32 cellular contexts compared by ENCODE assay signal in the genomic region with DNA sequence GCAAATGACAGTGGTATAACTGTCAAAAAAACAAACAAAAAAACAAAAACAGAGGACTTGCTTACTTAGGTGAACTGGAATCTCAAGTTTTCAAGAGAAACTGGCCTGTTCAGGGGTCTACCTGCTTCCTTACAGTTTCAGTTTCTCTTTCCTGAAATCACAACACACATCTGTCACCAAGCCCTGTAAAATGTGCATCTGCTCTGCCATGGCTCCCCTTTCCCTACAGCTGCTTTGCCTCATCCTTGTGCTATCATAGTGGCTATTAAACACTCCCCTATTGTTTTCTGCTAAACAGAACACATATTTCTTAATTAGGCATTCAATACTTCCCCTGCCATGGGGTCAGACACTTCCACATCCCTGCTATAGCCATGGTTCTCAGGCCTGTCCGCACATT. TPM values are rescaled to one million over a fixed set of nuclear protein-coding genes. Genes with fewer than 3 reads are reported as not detected.
DNase-seq lines count a peak whose midpoint lies in the region; ATAC-seq and TF ChIP-seq lines count a peak whose summit lies in the region.
"Had no signal": no experiment of that assay in that cellular context is flagged by ENCODE, and none has a peak within 500 bp of the region (broad histone marks: within the 10 kb centered on the region; RNA-seq: fewer than 3 reads in every experiment).

No MANE protein-coding gene starts in this region.

- CTCF ChIA-PET in Caco-2 (lab: Charles Lee): interaction anchor here (0.6 to 0.7 kb wide), 2 partner anchors 23 to 37 kb away, joined by 3 to 4 read pairs; a partner anchor contains a TSS

- no peak overlapping the region for H4K5ac ChIP-seq in mesendoderm (ENCODE audit: low read length)

- no TSS peak for BruUV-seq in Caco-2 (replicated peaks; lab: Mats Ljungman, UMichigan)

- WGBS in mesendoderm (ENCODE audit: extremely low coverage, insufficient coverage, low lambda C conversion rate): no CpG with 5 or more reads among the region's 1 CpG

- no peak overlapping the region for H2BK15ac ChIP-seq in mesendoderm (replicated peaks; ENCODE audit: low read depth)

- H3K4me3 ChIP-seq in Caco-2 (ENCODE audit: low read depth, low read length) (no peak overlapping the region), stomach smooth muscle (ENCODE audit: low read length in 2 of 2) (peak overlapping the region in 1 of 2 donors; percentile 2), mesendoderm (ENCODE audit: low read length) (no peak overlapping the region), Karpas-422 (ENCODE audit: low read length) (no peak overlapping the region)
- H3K4me3 ChIP-seq: A549, body of pancreas, dorsolateral prefrontal cortex, esophagus squamous epithelium, heart right ventricle, lung, upper lobe of left lung had no signal

- no peak overlapping the region for H3K4ac ChIP-seq in mesendoderm (ENCODE audit: low read depth, low read length)

- H3K36me3 ChIP-seq in Caco-2 (ENCODE audit: control insufficient read depth, insufficient read depth, low read length) (no peaks in the 10 kb centered on the region), stomach smooth muscle (ENCODE audit: control insufficient read depth in 2 of 2, insufficient read depth in 2 of 2, low read length in 2 of 2) (no peaks in the 10 kb centered on the region), mesendoderm (ENCODE audit: control insufficient read depth, insufficient read depth, low read length) (no peaks in the 10 kb centered on the region), Karpas-422 (ENCODE audit: insufficient read depth, low read length) (no peaks in the 10 kb centered on the region)
- H3K36me3 ChIP-seq: esophagus squamous epithelium, heart right ventricle, upper lobe of left lung had no signal

- no peaks in the 10 kb centered on the region for H3K79me1 ChIP-seq in mesendoderm (ENCODE audit: low read length)

- H3K4me1 Mint-ChIP-seq in Caco-2 (ENCODE audit: low read depth, unreplicated experiment): peaks cover 33% of the 10 kb centered on the region
- peaks cover 56% of the 10 kb centered on the region for H3K4me1 Mint-ChIP-seq in nephron
- H3K4me1 Mint-ChIP-seq: CD4-positive, CD25-positive, alpha-beta regulatory T cell had no signal

- H3K27me3 Mint-ChIP-seq in Caco-2 (ENCODE audit: insufficient read depth, unreplicated experiment): no peaks in the 10 kb centered on the region
- H3K27me3 Mint-ChIP-seq in nephron (ENCODE audit: low read depth): peaks cover 4% of the 10 kb centered on the region

- H2AFZ ChIP-seq in Karpas-422 (ENCODE audit: low read length): no peak overlapping the region

- H3K4me1 ChIP-seq in Caco-2 (peaks cover 41% of the 10 kb centered on the region), stomach smooth muscle (ENCODE audit: control insufficient read depth, insufficient read depth, low read length) (peaks cover 9% of the 10 kb centered on the region), mesendoderm (ENCODE audit: control insufficient read depth, low read depth, low read length) (no peaks in the 10 kb centered on the region), Karpas-422 (ENCODE audit: low read length) (no peaks in the 10 kb centered on the region)
- H3K4me1 ChIP-seq: A549, body of pancreas had no signal

- H3K27ac ChIP-seq in stomach smooth muscle (ENCODE audit: low read length): peak overlapping the region; percentile 46
- H3K27ac ChIP-seq in mesendoderm (ENCODE audit: low read depth, low read length): no peak overlapping the region
- H3K27ac ChIP-seq in Karpas-422 (ENCODE audit: low read length): no peak overlapping the region
- H3K27ac ChIP-seq: A549, body of pancreas, dorsolateral prefrontal cortex, esophagus squamous epithelium, KMS-11, upper lobe of left lung had no signal

- H3K9me2 ChIP-seq in Karpas-422 (replicated peaks; ENCODE audit: insufficient read depth, low read length): no peaks in the 10 kb centered on the region

- H3K36me3 Mint-ChIP-seq in Caco-2 (ENCODE audit: insufficient read depth, unreplicated experiment): no peaks in the 10 kb centered on the region
- H3K36me3 Mint-ChIP-seq in nephron (ENCODE audit: low read depth): peaks cover 20% of the 10 kb centered on the region
- H3K36me3 Mint-ChIP-seq: activated CD4-positive, alpha-beta memory T cell treated with anti-CD3 and anti-CD28 coated beads for 36 hours; CD4-positive, CD25-positive, alpha-beta regulatory T cell had no signal

- DNase-seq in Caco-2 (no peak), OCI-M1 (lab: John Stamatoyannopoulos, UW) (peak; percentile 24), mesendoderm (no peak), Karpas-422 (no peak), nucleus accumbens (lab: John Stamatoyannopoulos, UW) (no peak)
- DNase-seq: activated CD4-positive, alpha-beta memory T cell treated with anti-CD3 and anti-CD28 coated beads for 36 hours; activated CD4-positive, CD25-positive, alpha-beta regulatory T cell treated with anti-CD3 and anti-CD28 coated beads, Interleukin-2, amount 50 U/mL, for 72 hours; activated naive CD4-positive, alpha-beta T cell; AML-193; body of pancreas; CD4-positive, CD25-positive, alpha-beta regulatory T cell; dorsolateral prefrontal cortex; esophagus squamous epithelium; foreskin melanocyte; heart right ventricle; NCI-H1417 treated with DMSO at 0.1 percent for 48 hours; NCI-H2029 treated with DMSO at 0.1 percent for 48 hours; NCI-H2227 treated with DMSO at 0.1 percent for 48 hours; NCI-H526 treated with DMSO at 0.1 percent for 48 hours; posterior cingulate gyrus; SHP77; stimulated activated CD4-positive, alpha-beta T cell treated with anti-CD3 and anti-CD28 coated beads, Interleukin-4, amount 100 ng/mL, for 4 hours; upper lobe of left lung had no signal

- ATAC-seq in GM21723 (IDR thresholded peaks at IDR 0.05; ENCODE audit: unreplicated experiment): no peak
- ATAC-seq: A549, body of pancreas, Panc1, sciatic nerve had no signal

- no peak overlapping the region for H4K8ac ChIP-seq in mesendoderm (ENCODE audit: low read depth, low read length)

- TF ChIP-seq CTCF in Caco-2 (IDR thresholded peaks at IDR 0.05; ENCODE audit: insufficient read depth in 1 of 2, low read depth in 1 of 2, low read length in 1 of 2, severe bottlenecking in 1 of 2, unreplicated experiment in 1 of 2) (no peak), nephron (IDR thresholded peaks at IDR 0.05; ENCODE audit: unreplicated experiment in 3 of 3) (no peak)

- POLR2A ChIA-PET in Caco-2 (lab: Charles Lee): no interaction called here

- H3K4me2 ChIP-seq in mesendoderm (ENCODE audit: low read length): no peak overlapping the region
- H3K4me2 ChIP-seq in Karpas-422 (ENCODE audit: low read depth, low read length, poor library complexity, severe bottlenecking): no peak overlapping the region
- H3K4me2 ChIP-seq: A549, KMS-11 had no signal

- H3K9me3 Mint-ChIP-seq in Caco-2 (ENCODE audit: unreplicated experiment) (peaks cover 13% of the 10 kb centered on the region), nephron (no peaks in the 10 kb centered on the region)
- H3K9me3 Mint-ChIP-seq: activated CD4-positive, alpha-beta memory T cell treated with anti-CD3 and anti-CD28 coated beads for 36 hours; CD4-positive, CD25-positive, alpha-beta regulatory T cell had no signal

- no peaks in the 10 kb centered on the region for H4K20me1 ChIP-seq in Karpas-422 (ENCODE audit: insufficient read depth, low read depth, low read length)

- no peak overlapping the region for H3K23ac ChIP-seq in mesendoderm (ENCODE audit: low read length)

- H3K9me3 ChIP-seq in Caco-2 (0 out of 2 replicates have a peak, but pooled peaks cover 5% of the 10 kb centered on the region), stomach smooth muscle (ENCODE audit: control insufficient read depth in 2 of 2, low read length in 2 of 2) (no peaks in the 10 kb centered on the region), Karpas-422 (ENCODE audit: low read length) (no peaks in the 10 kb centered on the region)
- H3K9me3 ChIP-seq: A549, body of pancreas, esophagus squamous epithelium, heart right ventricle, upper lobe of left lung had no signal

- H3K79me2 ChIP-seq in mesendoderm (ENCODE audit: control insufficient read depth, insufficient read depth, low read length) (no peaks in the 10 kb centered on the region), Karpas-422 (ENCODE audit: low read length) (no peaks in the 10 kb centered on the region)

- no peak overlapping the region for H2BK120ac ChIP-seq in mesendoderm (ENCODE audit: low read depth, low read length)

- peak overlapping the region; percentile 74 for H3K27ac Mint-ChIP-seq in Caco-2 (ENCODE audit: unreplicated experiment)
- peak overlapping the region; percentile 48 to 80 (median 58) for H3K27ac Mint-ChIP-seq in nephron
- H3K27ac Mint-ChIP-seq: activated CD4-positive, alpha-beta memory T cell treated with anti-CD3 and anti-CD28 coated beads for 36 hours; CD4-positive, CD25-positive, alpha-beta regulatory T cell had no signal

- no peak overlapping the region for H3K4me3 Mint-ChIP-seq in Caco-2 (ENCODE audit: unreplicated experiment)
- H3K4me3 Mint-ChIP-seq in nephron: no peak overlapping the region
- H3K4me3 Mint-ChIP-seq: activated CD4-positive, alpha-beta memory T cell treated with anti-CD3 and anti-CD28 coated beads for 36 hours; CD4-positive, CD25-positive, alpha-beta regulatory T cell had no signal

- H3K9ac ChIP-seq in stomach smooth muscle (ENCODE audit: low read length in 2 of 2): no peak overlapping the region
- H3K9ac ChIP-seq in mesendoderm (ENCODE audit: low read length): no peak overlapping the region
- no peak overlapping the region for H3K9ac ChIP-seq in Karpas-422 (ENCODE audit: low read length)
- H3K9ac ChIP-seq: KMS-11 had no signal

- H3K27me3 ChIP-seq in Caco-2 (replicated peaks; ENCODE audit: control insufficient read depth, insufficient read depth, low read length) (no peaks in the 10 kb centered on the region), stomach smooth muscle (ENCODE audit: control insufficient read depth in 1 of 2, insufficient read depth in 2 of 2, low read length in 2 of 2) (no peaks in the 10 kb centered on the region), mesendoderm (ENCODE audit: insufficient read depth, low read length, poor library complexity) (no peaks in the 10 kb centered on the region), Karpas-422 (ENCODE audit: low read length) (no peaks in the 10 kb centered on the region)
- H3K27me3 ChIP-seq: body of pancreas, esophagus squamous epithelium, heart right ventricle, upper lobe of left lung had no signal

- H3K18ac ChIP-seq in mesendoderm (ENCODE audit: low read length): no peak overlapping the region

- intact Hi-C loops in Caco-2 (cut with micrococcal nuclease; ENCODE audit: unreplicated experiment): loop anchor here (5.0 kb wide), 2 partner anchors 39 to 74 kb away; a partner anchor contains a TSS

- no peak overlapping the region for H2BK5ac ChIP-seq in mesendoderm (ENCODE audit: low read length)

- no peak overlapping the region for H3K56ac ChIP-seq in mesendoderm (ENCODE audit: low read length)

- no peak overlapping the region for H2AK5ac ChIP-seq in mesendoderm (ENCODE audit: low read length)

RNA-seq across cellular contexts. Expression of a gene that starts 37.6 kb away (rescaled TPM):
- total RNA-seq in Caco-2 (2022): 0.23 and 0.56 TPM in 2 replicates
- polyA plus RNA-seq in mesendoderm (2013, experiment 1 of 2): 0.11 TPM
- polyA plus RNA-seq in mesendoderm (2013, experiment 2 of 2): 0.17 TPM
- 0.04 and 1.2 TPM in 2 replicates for total RNA-seq in Karpas-422 (2014; rRNA removed; shearing (Covaris generic); ENCODE audit: low replicate concordance)
- total RNA-seq: activated CD4-positive, alpha-beta memory T cell treated with anti-CD3 and anti-CD28 coated beads for 36 hours; T-helper 2 cell treated with Interferon-gamma antibody and Interleukin-4, amounts not matched to agents 100 ng/mL and 5 ng/mL, for 36 hours had no signal
